ENCODE assay signal across 13 cellular contexts in the genomic region with DNA sequence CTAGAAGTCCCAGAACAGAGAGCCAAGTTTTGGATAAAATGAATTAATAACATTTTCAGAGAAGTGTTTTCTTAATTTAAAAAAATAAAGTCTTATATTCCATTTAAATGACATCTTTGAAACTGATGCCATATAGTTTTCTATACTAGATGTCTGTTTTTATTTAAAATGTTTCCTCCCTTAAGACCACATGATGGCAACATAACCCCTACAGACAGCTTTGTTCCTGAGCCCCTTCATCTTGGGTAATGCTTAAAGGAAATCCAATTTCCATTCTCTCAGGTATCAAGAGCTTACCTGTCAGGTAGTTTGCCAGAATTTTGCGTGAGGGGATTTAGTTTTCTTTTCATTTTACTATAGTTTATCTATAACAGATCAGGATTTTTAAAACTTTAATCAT.
DNase-seq lines count a peak whose midpoint lies in the region; ATAC-seq, FAIRE-seq and TF ChIP-seq lines count a peak whose summit lies in the region.
"Had no signal": no experiment of that assay in that cellular context is flagged by ENCODE, and none has a peak within 500 bp of the region (broad histone marks: within the 10 kb centered on the region; RNA-seq: fewer than 3 reads in every experiment).

No MANE protein-coding gene starts in this region.

- BruUV-seq in Panc1 (replicated peaks; lab: Mats Ljungman, UMichigan), result no TSS peak

- 31 to 50% methylated on average over 1 of the region's 1 CpG for WGBS in lower leg skin, 2 donors

- intact Hi-C loops in Panc1 (cut with micrococcal nuclease; ENCODE audit: unreplicated experiment), result no loop called here
- intact Hi-C loops in lower leg skin (cut with DNase I; ENCODE audit: low total_unique reads), result loop anchor here (5.0 kb wide), 1 partner anchor 1965 kb away; no protein-coding TSS in a partner anchor

- DNase-seq in DMS53 (lab: John Stamatoyannopoulos, UW), result peak; percentile 62
- DNase-seq in NCI-H1105 (lab: John Stamatoyannopoulos, UW), result peak; percentile 18
- no peak for DNase-seq in Panc1 (ENCODE audit: low read depth, low spot score)
- no peak for DNase-seq in lower leg skin (ENCODE audit: low spot score in 2 of 2)
- DNase-seq in NOMO-1 (lab: John Stamatoyannopoulos, UW; ENCODE audit: unreplicated experiment in 2 of 2), result no peak
- DNase-seq: activated CD8-positive, alpha-beta memory T cell treated with anti-CD3 and anti-CD28 coated beads, Interleukin-2, amount 50 U/mL, for 4 hours; activated naive CD8-positive, alpha-beta T cell treated with anti-CD3 and anti-CD28 coated beads for 36 hours; NCI-H2107 had no signal

- no peaks in the 10 kb centered on the region for H3K36me3 ChIP-seq in Panc1 (ENCODE audit: control insufficient read depth, insufficient read depth, low read length)

- H3K27ac ChIP-seq in Panc1 (ENCODE audit: low read length), result no peak overlapping the region

- FAIRE-seq in islet of Langerhans (lab: Jason Lieb, UNC), result peak; percentile 45
- FAIRE-seq: G401.6 had no signal

- ATAC-seq in Panc1, result no peak
- no peak for ATAC-seq in GM21737 (IDR thresholded peaks at IDR 0.05; ENCODE audit: unreplicated experiment)
- ATAC-seq in HG02981 (IDR thresholded peaks at IDR 0.05; ENCODE audit: unreplicated experiment), result no peak
- ATAC-seq: Right ventricle myocardium inferior had no signal

- H3K9me3 ChIP-seq in Panc1 (ENCODE audit: control insufficient read depth, insufficient read depth, low read depth, low read length), result no peaks in the 10 kb centered on the region

- peak; percentile 6; the same call in 1 of the 2 replicates for TF ChIP-seq CTCF in Panc1 (IDR thresholded peaks at IDR 0.05)
- no peak for TF ChIP-seq CTCF in lower leg skin (IDR thresholded peaks at IDR 0.05)

- in situ Hi-C loops in Panc1 (cut with HindIII; ENCODE audit: low pct_unique_long_range_greater_than_20kb, low sequenced_read_pairs), result no loop called here

- CTCF ChIA-PET in Panc1 (lab: Charles Lee), result no interaction called here

- TF ChIP-seq POLR2A in lower leg skin (IDR thresholded peaks at IDR 0.05), result no peak

- POLR2A ChIA-PET in Panc1 (lab: Charles Lee), result no interaction called here

- H3K4me1 ChIP-seq in Panc1 (ENCODE audit: control insufficient read depth, insufficient read depth, low read length), result no peaks in the 10 kb centered on the region

- H3K4me3 ChIP-seq in Panc1 (ENCODE audit: low read depth in 2 of 2, low read length in 2 of 2) (no peak overlapping the region), lower leg skin (ENCODE audit: low read depth, poor library complexity, severe bottlenecking) (no peak overlapping the region)

- no peaks in the 10 kb centered on the region for H3K27me3 ChIP-seq in Panc1 (ENCODE audit: control insufficient read depth, insufficient read depth, low read length)

Comparison
In these comparisons a context has a peak if more than half of its experiments do, and no peak if none do; other contexts are left out.
1. DNase-seq: peak in DMS53 (single experiment) and NCI-H1105 (single experiment); none in Panc1 (single experiment), lower leg skin (0 of 2) and NOMO-1 (0 of 2).